1 cellular context compared by ENCODE assay signal in the genomic region with DNA sequence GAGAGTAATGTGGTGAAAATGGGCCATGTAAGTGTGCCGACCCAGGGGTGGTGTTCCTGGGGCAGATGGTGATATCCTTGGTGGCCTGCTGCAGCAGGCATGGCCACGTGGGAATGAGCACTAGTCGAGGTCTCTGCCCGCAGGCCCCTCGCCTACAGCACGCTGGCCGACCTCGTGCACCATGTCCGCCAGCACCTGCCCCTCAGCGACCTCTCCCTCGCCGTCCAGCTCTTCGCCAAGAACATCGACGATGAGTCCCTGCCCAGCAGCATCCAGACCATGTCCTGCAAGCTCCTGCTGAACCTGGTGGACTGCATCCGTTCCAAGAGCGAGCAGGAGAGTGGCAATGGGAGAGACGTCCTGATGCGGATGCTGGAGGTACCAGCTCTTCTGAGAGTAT.
TF ChIP-seq lines count a peak whose summit lies in the region.

No MANE protein-coding gene starts in this region.

TF ChIP-seq in GM12878, 131 proteins besides CTCF, POLR2A, EP300 and RAD21:
- no peak for TF ChIP-seq SMC3 (IDR thresholded peaks at IDR 0.05; ENCODE audit: borderline replicate concordance, low read length)
- TF ChIP-seq, protein P1, sequence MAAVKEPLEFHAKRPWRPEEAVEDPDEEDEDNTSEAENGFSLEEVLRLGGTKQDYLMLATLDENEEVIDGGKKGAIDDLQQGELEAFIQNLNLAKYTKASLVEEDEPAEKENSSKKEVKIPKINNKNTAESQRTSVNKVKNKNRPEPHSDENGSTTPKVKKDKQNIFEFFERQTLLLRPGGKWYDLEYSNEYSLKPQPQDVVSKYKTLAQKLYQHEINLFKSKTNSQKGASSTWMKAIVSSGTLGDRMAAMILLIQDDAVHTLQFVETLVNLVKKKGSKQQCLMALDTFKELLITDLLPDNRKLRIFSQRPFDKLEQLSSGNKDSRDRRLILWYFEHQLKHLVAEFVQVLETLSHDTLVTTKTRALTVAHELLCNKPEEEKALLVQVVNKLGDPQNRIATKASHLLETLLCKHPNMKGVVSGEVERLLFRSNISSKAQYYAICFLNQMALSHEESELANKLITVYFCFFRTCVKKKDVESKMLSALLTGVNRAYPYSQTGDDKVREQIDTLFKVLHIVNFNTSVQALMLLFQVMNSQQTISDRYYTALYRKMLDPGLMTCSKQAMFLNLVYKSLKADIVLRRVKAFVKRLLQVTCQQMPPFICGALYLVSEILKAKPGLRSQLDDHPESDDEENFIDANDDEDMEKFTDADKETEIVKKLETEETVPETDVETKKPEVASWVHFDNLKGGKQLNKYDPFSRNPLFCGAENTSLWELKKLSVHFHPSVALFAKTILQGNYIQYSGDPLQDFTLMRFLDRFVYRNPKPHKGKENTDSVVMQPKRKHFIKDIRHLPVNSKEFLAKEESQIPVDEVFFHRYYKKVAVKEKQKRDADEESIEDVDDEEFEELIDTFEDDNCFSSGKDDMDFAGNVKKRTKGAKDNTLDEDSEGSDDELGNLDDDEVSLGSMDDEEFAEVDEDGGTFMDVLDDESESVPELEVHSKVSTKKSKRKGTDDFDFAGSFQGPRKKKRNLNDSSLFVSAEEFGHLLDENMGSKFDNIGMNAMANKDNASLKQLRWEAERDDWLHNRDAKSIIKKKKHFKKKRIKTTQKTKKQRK (IDR thresholded peaks at IDR 0.05; ENCODE audit: low read depth, low read length), result no peak
- peak; percentile 19; the same call in 1 of the 2 replicates for TF ChIP-seq POLR2AphosphoS5 (IDR thresholded peaks at IDR 0.05; ENCODE audit: low read length)
- no peak for TF ChIP-seq ZBED1 (IDR thresholded peaks at IDR 0.05; ENCODE audit: borderline replicate concordance)
- TF ChIP-seq SRF (IDR thresholded peaks at IDR 0.05; ENCODE audit: low read depth in 2 of 2, low read length in 2 of 2), result no peak
